In the genomic region with DNA sequence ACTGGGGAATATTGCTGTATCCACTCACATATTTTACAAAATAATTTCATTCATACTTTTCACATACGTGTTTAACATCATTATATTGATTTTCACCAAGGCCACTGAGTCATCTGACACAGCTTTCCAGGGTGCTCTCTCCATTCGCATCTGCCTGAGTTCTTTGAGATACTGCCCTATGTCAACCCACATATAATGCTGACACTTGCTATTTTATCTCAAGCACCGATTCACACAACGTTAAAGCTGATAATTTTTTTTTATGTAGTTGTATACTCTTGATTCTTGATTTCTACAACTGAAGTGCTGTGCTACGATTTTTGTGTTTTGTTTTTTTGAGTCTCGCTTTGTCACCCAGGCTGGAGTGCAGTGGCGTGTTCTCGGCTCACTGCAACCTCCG, we compare ENCODE assay signal across 8 cellular contexts.
"Had no signal": no experiment of that assay in that cellular context is flagged by ENCODE, and none has a peak within 500 bp of the region (broad histone marks: within the 10 kb centered on the region; RNA-seq: fewer than 3 reads in every experiment).

No MANE protein-coding gene starts in this region.

- DNase-seq: GDM1, GF-D8 had no signal

- FAIRE-seq: G401.6, GM12878, GM12891, GM12892, GM18507, GM19239 had no signal

- ATAC-seq: GM12878 had no signal

- H3K4me3 ChIP-seq: GM12878 had no signal
